In genomic region chr14:25009891-25010290, GRCh38 we compare ENCODE assay signal across 17 cellular contexts. TPM values are rescaled to one million over a fixed set of nuclear protein-coding genes. Genes with fewer than 3 reads are reported as not detected.
A peak's percentile ranks its signal among the peaks of the same experiment; 100 is the strongest.
DNase-seq lines count a peak whose midpoint lies in the region; ATAC-seq, FAIRE-seq and TF ChIP-seq lines count a peak whose summit lies in the region.
"Had no signal": no experiment of that assay in that cellular context is flagged by ENCODE, and none has a peak within 500 bp of the region (broad histone marks: within the 10 kb centered on the region; RNA-seq: fewer than 3 reads in every experiment).

No MANE protein-coding gene starts in this region.

- CTCF ChIA-PET in BJ (lab: Yijun Ruan, JAX) = no interaction called here

- DNase-seq in BJ (ENCODE audit: low read depth) (peak; percentile 39), HuH-7 (ENCODE audit: low spot score) (peak; percentile 22), epithelial cell of proximal tubule (ENCODE audit: low read depth) (peak; percentile 25), mucosa of descending colon (no peak), GM12892 (ENCODE audit: insufficient read length) (no peak), ACHN (no peak)
- no peak for DNase-seq in stimulated activated naive CD8-positive, alpha-beta T cell treated with anti-CD3 and anti-CD28 coated beads, Interleukin-15, Interleukin-2, amounts not matched to agents 100 U/mL and 50 U/mL, for 24 hours
- DNase-seq: activated T-cell treated with anti-CD3 and anti-CD28 coated beads, Interleukin-2, amount 50 U/mL, for 1 hour; C1 segment of cervical spinal cord; Kasumi-1; left cardiac atrium; psoas muscle; RPMI8226; testis had no signal

- intact Hi-C loops in mucosa of descending colon (cut with DNase I, micrococcal nuclease) = no loop called here

- TF ChIP-seq CTCF in BJ (IDR thresholded peaks at IDR 0.05; ENCODE audit: insufficient read depth, low read depth, low read length) (no peak), epithelial cell of proximal tubule (conservative IDR thresholded peaks at IDR 0.05; ENCODE audit: low read depth, low read length) (no peak), mucosa of descending colon (IDR thresholded peaks at IDR 0.05) (no peak)

- H3K4me3 ChIP-seq in BJ (ENCODE audit: low read depth, low read length) = no peak overlapping the region
- no peak overlapping the region for H3K4me3 ChIP-seq in epithelial cell of proximal tubule (ENCODE audit: low read depth, low read length)
- no peak overlapping the region for H3K4me3 ChIP-seq in mucosa of descending colon
- H3K4me3 ChIP-seq: psoas muscle, testis had no signal

- no peak for FAIRE-seq in GM12892 (lab: Jason Lieb, UNC)
- FAIRE-seq: bronchial epithelial cell had no signal

- H3K4me1 ChIP-seq in mucosa of descending colon (ENCODE audit: low read depth) = peaks cover 9% of the 10 kb centered on the region
- H3K4me1 ChIP-seq: psoas muscle, testis had no signal

- no peak for TF ChIP-seq POLR2A in GM12892 (IDR thresholded peaks at IDR 0.05; ENCODE audit: low read depth, low read length)

- POLR2A ChIA-PET in BJ (lab: Charles Lee) = no interaction called here

- H3K27me3 ChIP-seq in BJ (ENCODE audit: control insufficient read depth, insufficient read depth, low read length) = no peaks in the 10 kb centered on the region
- H3K27me3 ChIP-seq: testis had no signal

- H3K36me3 ChIP-seq in BJ (ENCODE audit: control insufficient read depth, insufficient read depth, low read length) = no peaks in the 10 kb centered on the region
- H3K36me3 ChIP-seq in mucosa of descending colon (ENCODE audit: low read depth) = no peaks in the 10 kb centered on the region

- peak; percentile 39 for ATAC-seq in mucosa of descending colon
- no peak for ATAC-seq in HG03159 (IDR thresholded peaks at IDR 0.05; ENCODE audit: unreplicated experiment)
- ATAC-seq in stimulated activated naive CD8-positive, alpha-beta T cell treated with anti-CD3 and anti-CD28 coated beads, Interleukin-15, Interleukin-2, amounts not matched to agents 100 U/mL and 50 U/mL, for 24 hours = no peak
- ATAC-seq: esophagus mucosa, left cardiac atrium, psoas muscle had no signal

- in situ Hi-C loops in ACHN (cut with HindIII; ENCODE audit: low pct_ligation_motif_present, low pct_unique_long_range_greater_than_20kb, low sequenced_read_pairs) = no loop called here

- no peaks in the 10 kb centered on the region for H3K9me3 ChIP-seq in mucosa of descending colon
- H3K9me3 ChIP-seq: psoas muscle, testis had no signal

RNA-seq across cellular contexts. Expression of gene STXBP6, which starts 40.1 kb away (rescaled TPM):
- polyA plus RNA-seq in BJ (2011; rRNA removed) = 12.1 and 16.8 TPM in 2 replicates
- 4.0 and 7.5 TPM in 2 replicates for polyA minus RNA-seq in BJ (2011; rRNA and poly(A)+ RNA removed)
- total RNA-seq in epithelial cell of proximal tubule = 0.07 and 0.63 TPM in 2 replicates
- total RNA-seq in mucosa of descending colon = 10 to 100 TPM; 10.9 to 25.9 (median 19.8) TPM
- polyA plus RNA-seq in GM12892 (2012; ENCODE audit: missing spikeins) = not detected
- total RNA-seq: bronchial epithelial cell had no signal

Comparison
In these comparisons a context has a peak if more than half of its experiments do, and no peak if none do; other contexts are left out.
1. DNase-seq: peak in BJ (single experiment), HuH-7 (single experiment) and epithelial cell of proximal tubule (single experiment); none in mucosa of descending colon (0 of 3), stimulated activated naive CD8-positive, alpha-beta T cell treated with anti-CD3 and anti-CD28 coated beads, Interleukin-15, Interleukin-2, amounts not matched to agents 100 U/mL and 50 U/mL, for 24 hours (single experiment), GM12892 (single experiment) and ACHN (single experiment).